1 cellular context compared by ENCODE assay signal in genomic region chr2:240560084-240560479, GRCh38.
TF ChIP-seq lines count a peak whose summit lies in the region.

Gene DUSP28 (plus strand): TSS chr2:240560357. CDS start chr2:240560685, 328 bp downstream.

TF ChIP-seq in HepG2, 621 proteins besides CTCF, POLR2A, EP300 and RAD21 (continued from another document and continues in another):
- peak; percentile 77; the same call in 1 of the 2 replicates for TF ChIP-seq YEATS2 (CRISPR knock-in tag; IDR thresholded peaks at IDR 0.05; ENCODE audit: borderline replicate concordance)
- no peak for TF ChIP-seq ZBTB25 (CRISPR knock-in tag; IDR thresholded peaks at IDR 0.05)
- TF ChIP-seq ZNF773 (CRISPR knock-in tag; IDR thresholded peaks at IDR 0.05; ENCODE audit: borderline replicate concordance) = no peak; the same call in 1 of the 2 replicates
- no peak for TF ChIP-seq ZBTB7A (CRISPR knock-in tag; IDR thresholded peaks at IDR 0.05)
- TF ChIP-seq FOXK1 (CRISPR knock-in tag; IDR thresholded peaks at IDR 0.05; ENCODE audit: borderline replicate concordance, low read depth) = peak; percentile 66; the same call in 1 of the 2 replicates
- TF ChIP-seq ARID2 (CRISPR knock-in tag; IDR thresholded peaks at IDR 0.05; ENCODE audit: borderline replicate concordance) = no peak
- TF ChIP-seq CBX2 (IDR thresholded peaks at IDR 0.05; ENCODE audit: low read depth, low read length) = no peak
- TF ChIP-seq CBX2 (CRISPR knock-in tag; IDR thresholded peaks at IDR 0.05; ENCODE audit: low read depth) = no peak
- peak; percentile 70 to 73; a peak in 3 of 4 replicates for TF ChIP-seq HMGXB4 (CRISPR knock-in tag; IDR thresholded peaks at IDR 0.05; ENCODE audit: borderline replicate concordance in 1 of 2, low read depth in 1 of 2)
- TF ChIP-seq TSC22D2 (CRISPR knock-in tag; IDR thresholded peaks at IDR 0.05; ENCODE audit: borderline replicate concordance) = no peak
- peak; percentile 84 for TF ChIP-seq MLX (CRISPR knock-in tag; IDR thresholded peaks at IDR 0.05)
- TF ChIP-seq SAP130 (CRISPR knock-in tag; IDR thresholded peaks at IDR 0.05; ENCODE audit: low read depth) = peak; percentile 99
- TF ChIP-seq ZSCAN22 (CRISPR knock-in tag; IDR thresholded peaks at IDR 0.05) = peak; percentile 1; the same call in 1 of the 2 replicates
- TF ChIP-seq ZNF205 (CRISPR knock-in tag; IDR thresholded peaks at IDR 0.05) = 0 out of 2 replicates have a peak, but pooled peaks have one; percentile 30
- TF ChIP-seq MATR3 (CRISPR knock-in tag; IDR thresholded peaks at IDR 0.05) = no peak
- TF ChIP-seq FOXJ3 (CRISPR knock-in tag; IDR thresholded peaks at IDR 0.05; ENCODE audit: borderline replicate concordance) = no peak
- TF ChIP-seq SRF (IDR thresholded peaks at IDR 0.05; ENCODE audit: low read depth, low read length) = no peak
- no peak for TF ChIP-seq TRAFD1 (CRISPR knock-in tag; IDR thresholded peaks at IDR 0.05; ENCODE audit: borderline replicate concordance)
- 0 out of 2 replicates have a peak, but pooled peaks have one; percentile 38 for TF ChIP-seq ZMYM2 (CRISPR knock-in tag; IDR thresholded peaks at IDR 0.05)
- peak; percentile 95 for TF ChIP-seq TGIF2 (CRISPR knock-in tag; IDR thresholded peaks at IDR 0.05)
- no peak for TF ChIP-seq ZNF282 (IDR thresholded peaks at IDR 0.05; ENCODE audit: partially characterized antibody)
- peak; percentile 51; the same call in 1 of the 2 replicates for TF ChIP-seq HOMEZ (CRISPR knock-in tag; IDR thresholded peaks at IDR 0.05; ENCODE audit: low read depth)
- TF ChIP-seq MTF1 (CRISPR knock-in tag; IDR thresholded peaks at IDR 0.05) = no peak; the same call in 1 of the 2 replicates
- peak; percentile 65 for TF ChIP-seq SKI (IDR thresholded peaks at IDR 0.05; ENCODE audit: partially characterized antibody)
- no peak for TF ChIP-seq GTF3A (CRISPR knock-in tag; conservative IDR thresholded peaks at IDR 0.05)
- TF ChIP-seq RFXAP (CRISPR knock-in tag; IDR thresholded peaks at IDR 0.05; ENCODE audit: borderline replicate concordance) = no peak; the same call in 1 of the 2 replicates
- peak; percentile 45; the same call in 1 of the 2 replicates for TF ChIP-seq ZNF609 (CRISPR knock-in tag; IDR thresholded peaks at IDR 0.05; ENCODE audit: borderline replicate concordance)
- TF ChIP-seq PAXIP1 (CRISPR knock-in tag; conservative IDR thresholded peaks at IDR 0.05) = peak; percentile 58; the same call in 1 of the 2 replicates
- TF ChIP-seq JUND (CRISPR knock-in tag; IDR thresholded peaks at IDR 0.05) = no peak
- TF ChIP-seq AGO2 (optimal IDR thresholded peaks at IDR 0.05; ENCODE audit: low read depth, low read length) = no peak
- no peak for TF ChIP-seq PHB2 (IDR thresholded peaks at IDR 0.05; ENCODE audit: partially characterized antibody)
- no peak; the same call in 1 of the 2 replicates for TF ChIP-seq ZSCAN20 (CRISPR knock-in tag; IDR thresholded peaks at IDR 0.05; ENCODE audit: borderline replicate concordance)
- TF ChIP-seq ATRX (CRISPR knock-in tag; IDR thresholded peaks at IDR 0.05; ENCODE audit: borderline replicate concordance) = no peak
- no peak for TF ChIP-seq SMC3 (IDR thresholded peaks at IDR 0.05; ENCODE audit: low read length)
- TF ChIP-seq ZNF563 (CRISPR knock-in tag; IDR thresholded peaks at IDR 0.05) = no peak
- peak; percentile 93; the same call in 1 of the 2 replicates for TF ChIP-seq ZNF788 (CRISPR knock-in tag; IDR thresholded peaks at IDR 0.05; ENCODE audit: borderline replicate concordance)
- no peak for TF ChIP-seq PAWR (CRISPR knock-in tag; IDR thresholded peaks at IDR 0.05; ENCODE audit: borderline replicate concordance)
